19 cellular contexts compared by ENCODE assay signal in genomic region chr15:48584090-48584831, GRCh38.
"Had no signal": no experiment of that assay in that cellular context is flagged by ENCODE, and none has a peak within 500 bp of the region (broad histone marks: within the 10 kb centered on the region; RNA-seq: fewer than 3 reads in every experiment).

No MANE protein-coding gene starts in this region.

- H3K4me1 Mint-ChIP-seq: activated naive CD4-positive, alpha-beta T cell treated with anti-CD3 and anti-CD28 coated beads, Interleukin-2, amount 10 ng/mL, durations not matched to agents 7 days and 5 days; naive thymus-derived CD8-positive, alpha-beta T cell; stimulated activated memory B cell treated with anti-CD40 and anti-IgM and Interleukin-4, amounts not matched to agents 10 μg/mL and 1 μg/mL and 100 μg/mL, for 72 hours had no signal

- H3K36me3 Mint-ChIP-seq: activated naive CD4-positive, alpha-beta T cell treated with anti-CD3 and anti-CD28 coated beads, Interleukin-2, amount 10 ng/mL, durations not matched to agents 7 days and 5 days; naive thymus-derived CD8-positive, alpha-beta T cell; stimulated activated memory B cell treated with anti-CD40 and anti-IgM and Interleukin-4, amounts not matched to agents 10 μg/mL and 1 μg/mL and 100 μg/mL, for 72 hours had no signal

- DNase-seq: activated CD4-positive, alpha-beta T cell treated with anti-CD3 and anti-CD28 coated beads, Interleukin-2, amount 50 U/mL, for 1 hour; activated CD4-positive, CD25-positive, alpha-beta regulatory T cell treated with anti-CD3 and anti-CD28 coated beads, Interleukin-2, amount 50 U/mL, for 72 hours; activated CD8-positive, alpha-beta memory T cell treated with anti-CD3 and anti-CD28 coated beads, Interleukin-2, amount 50 U/mL, for 48 hours; activated effector memory CD4-positive, alpha-beta T cell treated with Interleukin-2 at 50 U/mL for 16 hours; activated naive CD4-positive, alpha-beta T cell treated with anti-CD3 and anti-CD28 coated beads, Interleukin-2, amount 10 ng/mL, durations not matched to agents 7 days and 5 days; activated T-cell treated with anti-CD3 and anti-CD28 coated beads, Interleukin-2, amount 50 U/mL, for 48 hours; effector memory CD8-positive, alpha-beta T cell; foreskin fibroblast; left cardiac atrium; mesendoderm; naive thymus-derived CD8-positive, alpha-beta T cell; sigmoid colon; spleen; stimulated activated CD4-positive, alpha-beta T cell treated with anti-CD3 and anti-CD28 coated beads, Interleukin-4, amount 100 ng/mL, for 4 hours; thyroid gland had no signal

- FAIRE-seq: astrocyte, urothelium cell line had no signal

- H3K9ac ChIP-seq: parathyroid adenoma had no signal

- H2AFZ ChIP-seq: parathyroid adenoma had no signal

- H3K9me3 Mint-ChIP-seq: activated naive CD4-positive, alpha-beta T cell treated with anti-CD3 and anti-CD28 coated beads, Interleukin-2, amount 10 ng/mL, durations not matched to agents 7 days and 5 days; effector memory CD8-positive, alpha-beta T cell; naive thymus-derived CD8-positive, alpha-beta T cell; stimulated activated memory B cell treated with anti-CD40 and anti-IgM and Interleukin-4, amounts not matched to agents 10 μg/mL and 1 μg/mL and 100 μg/mL, for 72 hours had no signal

- H3K4me3 Mint-ChIP-seq: activated naive CD4-positive, alpha-beta T cell treated with anti-CD3 and anti-CD28 coated beads, Interleukin-2, amount 10 ng/mL, durations not matched to agents 7 days and 5 days; effector memory CD8-positive, alpha-beta T cell; naive thymus-derived CD8-positive, alpha-beta T cell; stimulated activated memory B cell treated with anti-CD40 and anti-IgM and Interleukin-4, amounts not matched to agents 10 μg/mL and 1 μg/mL and 100 μg/mL, for 72 hours had no signal

- H3K27ac ChIP-seq: parathyroid adenoma, sigmoid colon, spleen, thyroid gland had no signal

- H3K9me3 ChIP-seq: sigmoid colon, spleen, thyroid gland had no signal

- H3K27me3 ChIP-seq: sigmoid colon, spleen, thyroid gland had no signal

- H3K27ac Mint-ChIP-seq: activated naive CD4-positive, alpha-beta T cell treated with anti-CD3 and anti-CD28 coated beads, Interleukin-2, amount 10 ng/mL, durations not matched to agents 7 days and 5 days; effector memory CD8-positive, alpha-beta T cell; naive thymus-derived CD8-positive, alpha-beta T cell; stimulated activated memory B cell treated with anti-CD40 and anti-IgM and Interleukin-4, amounts not matched to agents 10 μg/mL and 1 μg/mL and 100 μg/mL, for 72 hours had no signal

- ATAC-seq: effector memory CD8-positive, alpha-beta T cell; left cardiac atrium; naive thymus-derived CD8-positive, alpha-beta T cell; stimulated activated memory B cell treated with anti-CD40 and anti-IgM and Interleukin-4, amounts not matched to agents 10 μg/mL and 1 μg/mL and 100 μg/mL, for 72 hours had no signal

- H3K4me3 ChIP-seq: sigmoid colon, spleen, thyroid gland had no signal

- H3K27me3 Mint-ChIP-seq: effector memory CD8-positive, alpha-beta T cell; stimulated activated memory B cell treated with anti-CD40 and anti-IgM and Interleukin-4, amounts not matched to agents 10 μg/mL and 1 μg/mL and 100 μg/mL, for 72 hours had no signal

- H3K36me3 ChIP-seq: sigmoid colon, spleen, thyroid gland had no signal

- H3K79me2 ChIP-seq: parathyroid adenoma had no signal

- H3K4me1 ChIP-seq: parathyroid adenoma, sigmoid colon had no signal
